1 cellular context compared by ENCODE assay signal in the genomic region with DNA sequence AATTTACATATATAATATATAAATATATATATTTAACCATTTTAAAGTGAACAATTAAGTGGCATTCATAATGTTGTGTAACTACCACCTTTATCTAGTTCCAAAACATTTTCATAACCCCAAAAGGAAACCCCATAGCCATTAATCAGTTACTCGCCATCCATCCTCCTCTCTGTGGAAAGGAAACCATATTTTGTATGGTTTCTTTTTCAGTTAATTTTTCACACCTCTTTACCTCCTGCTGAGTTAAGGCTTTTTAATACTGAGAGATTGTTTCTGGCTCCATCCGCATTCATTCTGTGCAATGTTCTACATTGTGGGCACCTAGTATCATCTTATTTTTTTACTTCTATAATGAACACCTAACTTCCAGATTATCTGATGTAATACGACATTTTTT.
TF ChIP-seq lines count a peak whose summit lies in the region.

No MANE protein-coding gene starts in this region.

TF ChIP-seq in GM12878, 131 proteins besides CTCF, POLR2A, EP300 and RAD21 (continued from another document):
- TF ChIP-seq, protein P1, sequence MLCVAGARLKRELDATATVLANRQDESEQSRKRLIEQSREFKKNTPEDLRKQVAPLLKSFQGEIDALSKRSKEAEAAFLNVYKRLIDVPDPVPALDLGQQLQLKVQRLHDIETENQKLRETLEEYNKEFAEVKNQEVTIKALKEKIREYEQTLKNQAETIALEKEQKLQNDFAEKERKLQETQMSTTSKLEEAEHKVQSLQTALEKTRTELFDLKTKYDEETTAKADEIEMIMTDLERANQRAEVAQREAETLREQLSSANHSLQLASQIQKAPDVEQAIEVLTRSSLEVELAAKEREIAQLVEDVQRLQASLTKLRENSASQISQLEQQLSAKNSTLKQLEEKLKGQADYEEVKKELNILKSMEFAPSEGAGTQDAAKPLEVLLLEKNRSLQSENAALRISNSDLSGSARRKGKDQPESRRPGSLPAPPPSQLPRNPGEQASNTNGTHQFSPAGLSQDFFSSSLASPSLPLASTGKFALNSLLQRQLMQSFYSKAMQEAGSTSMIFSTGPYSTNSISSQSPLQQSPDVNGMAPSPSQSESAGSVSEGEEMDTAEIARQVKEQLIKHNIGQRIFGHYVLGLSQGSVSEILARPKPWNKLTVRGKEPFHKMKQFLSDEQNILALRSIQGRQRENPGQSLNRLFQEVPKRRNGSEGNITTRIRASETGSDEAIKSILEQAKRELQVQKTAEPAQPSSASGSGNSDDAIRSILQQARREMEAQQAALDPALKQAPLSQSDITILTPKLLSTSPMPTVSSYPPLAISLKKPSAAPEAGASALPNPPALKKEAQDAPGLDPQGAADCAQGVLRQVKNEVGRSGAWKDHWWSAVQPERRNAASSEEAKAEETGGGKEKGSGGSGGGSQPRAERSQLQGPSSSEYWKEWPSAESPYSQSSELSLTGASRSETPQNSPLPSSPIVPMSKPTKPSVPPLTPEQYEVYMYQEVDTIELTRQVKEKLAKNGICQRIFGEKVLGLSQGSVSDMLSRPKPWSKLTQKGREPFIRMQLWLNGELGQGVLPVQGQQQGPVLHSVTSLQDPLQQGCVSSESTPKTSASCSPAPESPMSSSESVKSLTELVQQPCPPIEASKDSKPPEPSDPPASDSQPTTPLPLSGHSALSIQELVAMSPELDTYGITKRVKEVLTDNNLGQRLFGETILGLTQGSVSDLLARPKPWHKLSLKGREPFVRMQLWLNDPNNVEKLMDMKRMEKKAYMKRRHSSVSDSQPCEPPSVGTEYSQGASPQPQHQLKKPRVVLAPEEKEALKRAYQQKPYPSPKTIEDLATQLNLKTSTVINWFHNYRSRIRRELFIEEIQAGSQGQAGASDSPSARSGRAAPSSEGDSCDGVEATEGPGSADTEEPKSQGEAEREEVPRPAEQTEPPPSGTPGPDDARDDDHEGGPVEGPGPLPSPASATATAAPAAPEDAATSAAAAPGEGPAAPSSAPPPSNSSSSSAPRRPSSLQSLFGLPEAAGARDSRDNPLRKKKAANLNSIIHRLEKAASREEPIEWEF (IDR thresholded peaks at IDR 0.05; ENCODE audit: insufficient replicate concordance, low read depth, low read length): no peak
- TF ChIP-seq NFIC (IDR thresholded peaks at IDR 0.05; ENCODE audit: low read depth, low read length) (no peak), STAT1 (conservative IDR thresholded peaks at IDR 0.05) (no peak)
- TF ChIP-seq, protein P2, sequence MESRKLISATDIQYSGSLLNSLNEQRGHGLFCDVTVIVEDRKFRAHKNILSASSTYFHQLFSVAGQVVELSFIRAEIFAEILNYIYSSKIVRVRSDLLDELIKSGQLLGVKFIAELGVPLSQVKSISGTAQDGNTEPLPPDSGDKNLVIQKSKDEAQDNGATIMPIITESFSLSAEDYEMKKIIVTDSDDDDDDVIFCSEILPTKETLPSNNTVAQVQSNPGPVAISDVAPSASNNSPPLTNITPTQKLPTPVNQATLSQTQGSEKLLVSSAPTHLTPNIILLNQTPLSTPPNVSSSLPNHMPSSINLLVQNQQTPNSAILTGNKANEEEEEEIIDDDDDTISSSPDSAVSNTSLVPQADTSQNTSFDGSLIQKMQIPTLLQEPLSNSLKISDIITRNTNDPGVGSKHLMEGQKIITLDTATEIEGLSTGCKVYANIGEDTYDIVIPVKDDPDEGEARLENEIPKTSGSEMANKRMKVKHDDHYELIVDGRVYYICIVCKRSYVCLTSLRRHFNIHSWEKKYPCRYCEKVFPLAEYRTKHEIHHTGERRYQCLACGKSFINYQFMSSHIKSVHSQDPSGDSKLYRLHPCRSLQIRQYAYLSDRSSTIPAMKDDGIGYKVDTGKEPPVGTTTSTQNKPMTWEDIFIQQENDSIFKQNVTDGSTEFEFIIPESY (IDR thresholded peaks at IDR 0.05): no peak
- TF ChIP-seq, protein P3, sequence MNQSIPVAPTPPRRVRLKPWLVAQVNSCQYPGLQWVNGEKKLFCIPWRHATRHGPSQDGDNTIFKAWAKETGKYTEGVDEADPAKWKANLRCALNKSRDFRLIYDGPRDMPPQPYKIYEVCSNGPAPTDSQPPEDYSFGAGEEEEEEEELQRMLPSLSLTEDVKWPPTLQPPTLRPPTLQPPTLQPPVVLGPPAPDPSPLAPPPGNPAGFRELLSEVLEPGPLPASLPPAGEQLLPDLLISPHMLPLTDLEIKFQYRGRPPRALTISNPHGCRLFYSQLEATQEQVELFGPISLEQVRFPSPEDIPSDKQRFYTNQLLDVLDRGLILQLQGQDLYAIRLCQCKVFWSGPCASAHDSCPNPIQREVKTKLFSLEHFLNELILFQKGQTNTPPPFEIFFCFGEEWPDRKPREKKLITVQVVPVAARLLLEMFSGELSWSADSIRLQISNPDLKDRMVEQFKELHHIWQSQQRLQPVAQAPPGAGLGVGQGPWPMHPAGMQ (IDR thresholded peaks at IDR 0.05; ENCODE audit: borderline replicate concordance): no peak
